ENCODE assay signal across 1 cellular context in the genomic region with DNA sequence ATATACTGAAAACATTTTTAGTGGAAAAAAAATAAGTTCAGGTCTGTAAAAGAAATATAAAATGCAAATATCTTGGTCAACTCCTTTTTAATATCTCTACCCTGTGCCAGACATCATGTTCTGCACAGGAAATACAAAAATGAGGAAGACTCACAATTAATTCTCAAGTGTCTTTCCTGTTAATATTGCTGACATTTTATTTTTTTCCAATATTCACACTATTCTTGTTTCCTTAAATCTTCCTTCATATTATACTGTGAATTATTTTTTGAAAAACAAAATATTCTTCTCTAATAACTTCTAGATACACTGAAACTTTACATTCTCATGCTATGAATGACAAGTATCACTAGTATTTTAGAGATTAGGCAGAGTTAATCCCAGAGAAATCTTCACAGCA.
TF ChIP-seq lines count a peak whose summit lies in the region.

No MANE protein-coding gene starts in this region.

TF ChIP-seq in K562, 482 proteins besides CTCF, POLR2A, EP300 and RAD21 (continued from another document):
- TF ChIP-seq, protein P1, sequence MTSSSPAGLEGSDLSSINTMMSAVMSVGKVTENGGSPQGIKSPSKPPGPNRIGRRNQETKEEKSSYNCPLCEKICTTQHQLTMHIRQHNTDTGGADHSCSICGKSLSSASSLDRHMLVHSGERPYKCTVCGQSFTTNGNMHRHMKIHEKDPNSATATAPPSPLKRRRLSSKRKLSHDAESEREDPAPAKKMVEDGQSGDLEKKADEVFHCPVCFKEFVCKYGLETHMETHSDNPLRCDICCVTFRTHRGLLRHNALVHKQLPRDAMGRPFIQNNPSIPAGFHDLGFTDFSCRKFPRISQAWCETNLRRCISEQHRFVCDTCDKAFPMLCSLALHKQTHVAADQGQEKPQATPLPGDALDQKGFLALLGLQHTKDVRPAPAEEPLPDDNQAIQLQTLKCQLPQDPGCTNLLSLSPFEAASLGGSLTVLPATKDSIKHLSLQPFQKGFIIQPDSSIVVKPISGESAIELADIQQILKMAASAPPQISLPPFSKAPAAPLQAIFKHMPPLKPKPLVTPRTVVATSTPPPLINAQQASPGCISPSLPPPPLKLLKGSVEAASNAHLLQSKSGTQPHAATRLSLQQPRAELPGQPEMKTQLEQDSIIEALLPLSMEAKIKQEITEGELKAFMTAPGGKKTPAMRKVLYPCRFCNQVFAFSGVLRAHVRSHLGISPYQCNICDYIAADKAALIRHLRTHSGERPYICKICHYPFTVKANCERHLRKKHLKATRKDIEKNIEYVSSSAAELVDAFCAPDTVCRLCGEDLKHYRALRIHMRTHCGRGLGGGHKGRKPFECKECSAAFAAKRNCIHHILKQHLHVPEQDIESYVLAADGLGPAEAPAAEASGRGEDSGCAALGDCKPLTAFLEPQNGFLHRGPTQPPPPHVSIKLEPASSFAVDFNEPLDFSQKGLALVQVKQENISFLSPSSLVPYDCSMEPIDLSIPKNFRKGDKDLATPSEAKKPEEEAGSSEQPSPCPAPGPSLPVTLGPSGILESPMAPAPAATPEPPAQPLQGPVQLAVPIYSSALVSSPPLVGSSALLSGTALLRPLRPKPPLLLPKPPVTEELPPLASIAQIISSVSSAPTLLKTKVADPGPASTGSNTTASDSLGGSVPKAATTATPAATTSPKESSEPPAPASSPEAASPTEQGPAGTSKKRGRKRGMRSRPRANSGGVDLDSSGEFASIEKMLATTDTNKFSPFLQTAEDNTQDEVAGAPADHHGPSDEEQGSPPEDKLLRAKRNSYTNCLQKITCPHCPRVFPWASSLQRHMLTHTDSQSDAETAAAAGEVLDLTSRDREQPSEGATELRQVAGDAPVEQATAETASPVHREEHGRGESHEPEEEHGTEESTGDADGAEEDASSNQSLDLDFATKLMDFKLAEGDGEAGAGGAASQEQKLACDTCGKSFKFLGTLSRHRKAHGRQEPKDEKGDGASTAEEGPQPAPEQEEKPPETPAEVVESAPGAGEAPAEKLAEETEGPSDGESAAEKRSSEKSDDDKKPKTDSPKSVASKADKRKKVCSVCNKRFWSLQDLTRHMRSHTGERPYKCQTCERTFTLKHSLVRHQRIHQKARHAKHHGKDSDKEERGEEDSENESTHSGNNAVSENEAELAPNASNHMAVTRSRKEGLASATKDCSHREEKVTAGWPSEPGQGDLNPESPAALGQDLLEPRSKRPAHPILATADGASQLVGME (CRISPR knock-in tag; IDR thresholded peaks at IDR 0.05) = no peak
- TF ChIP-seq ZNF124 (CRISPR knock-in tag; IDR thresholded peaks at IDR 0.05) (no peak), ZNF316 (IDR thresholded peaks at IDR 0.05) (peak; percentile 52), ELF2 (CRISPR knock-in tag; IDR thresholded peaks at IDR 0.05) (no peak)
